In the genomic region with DNA sequence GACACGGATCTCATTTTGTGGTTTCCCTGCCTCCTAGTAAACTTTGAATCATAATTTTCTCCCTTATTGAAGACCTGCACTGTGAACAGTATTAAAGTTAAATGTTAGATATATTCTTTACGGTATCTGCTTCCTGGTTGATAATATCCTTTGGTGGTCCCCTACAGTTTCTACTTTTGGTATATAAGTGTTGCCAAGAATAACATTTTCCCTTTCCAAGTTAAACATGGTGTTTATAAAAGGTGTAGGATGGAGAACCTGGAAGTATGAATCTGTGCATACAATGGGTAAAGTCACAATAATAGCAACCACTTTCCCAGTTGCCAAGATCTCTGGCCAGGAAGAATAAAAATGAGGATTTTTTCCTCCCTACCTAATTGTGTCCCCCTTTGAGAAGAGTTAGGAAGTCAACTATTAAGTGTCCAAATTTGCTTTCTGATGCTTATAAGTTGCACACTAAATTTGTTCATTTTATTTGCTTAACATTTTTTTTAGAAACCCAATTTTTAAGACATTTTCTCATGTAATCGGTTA, we compare ENCODE assay signal across 11 cellular contexts.
"Had no signal": no experiment of that assay in that cellular context is flagged by ENCODE, and none has a peak within 500 bp of the region (broad histone marks: within the 10 kb centered on the region; RNA-seq: fewer than 3 reads in every experiment).

No MANE protein-coding gene starts in this region.

- FAIRE-seq: TTC549 had no signal

- DNase-seq: activated CD4-positive, alpha-beta T cell treated with anti-CD3 and anti-CD28 coated beads, Interleukin-2, amount 50 U/mL, for 1 hour; activated CD4-positive, CD25-positive, alpha-beta regulatory T cell; activated effector memory CD4-positive, alpha-beta T cell treated with Interleukin-2 at 50 U/mL for 16 hours; activated T-cell treated with anti-CD3 and anti-CD28 coated beads, Interleukin-2, amount 50 U/mL, for 1 hour; effector CD4-positive, alpha-beta T cell; immature natural killer cell; occipital lobe; T-helper 2 cell had no signal

- ATAC-seq: natural killer cell treated with Interleukin-12 subunit alpha and Interleukin-12 subunit beta and Interleukin-15 and Interleukin-18, amount 100 ng/mL, for 72 hours; stimulated activated effector memory CD8-positive, alpha-beta T cell treated with anti-CD3 and anti-CD28 coated beads, Interleukin-12 subunit alpha, Interleukin-12 subunit beta, amount 100 ng/mL, for 72 hours had no signal
